ENCODE assay signal across 19 cellular contexts in genomic region chr20:49751397-49751735, GRCh38. TPM values are rescaled to one million over a fixed set of nuclear protein-coding genes. Genes with fewer than 3 reads are reported as not detected.
DNase-seq lines count a peak whose midpoint lies in the region; ATAC-seq and TF ChIP-seq lines count a peak whose summit lies in the region.
"Had no signal": no experiment of that assay in that cellular context is flagged by ENCODE, and none has a peak within 500 bp of the region (broad histone marks: within the 10 kb centered on the region; RNA-seq: fewer than 3 reads in every experiment).

No MANE protein-coding gene starts in this region.

- H3F3A ChIP-seq in neural progenitor cell (ENCODE audit: low read depth): peaks cover 6% of the 10 kb centered on the region

- H4K20me1 ChIP-seq in BLaER1 (no peaks in the 10 kb centered on the region), neural progenitor cell (ENCODE audit: low read depth) (no peaks in the 10 kb centered on the region)

- TF ChIP-seq CTCF in ovary (IDR thresholded peaks at IDR 0.05): no peak
- TF ChIP-seq CTCF in neural progenitor cell (IDR thresholded peaks at IDR 0.05): no peak
- TF ChIP-seq CTCF in GM10266 (IDR thresholded peaks at IDR 0.05; ENCODE audit: control insufficient read depth, insufficient read depth, low read depth, missing control alignments): no peak

- no peak overlapping the region for H3K4me3 Mint-ChIP-seq in activated T-helper 17 cell treated with anti-CD3 and anti-CD28 coated beads, Interleukin-2, amount 50 U/mL, for 72 hours
- H3K4me3 Mint-ChIP-seq in neural progenitor cell: no peak overlapping the region
- H3K4me3 Mint-ChIP-seq: activated CD8-positive, alpha-beta T cell treated with anti-CD3 and anti-CD28 coated beads for 36 hours; nephron progenitor cell had no signal

- no peaks in the 10 kb centered on the region for H3K9me3 Mint-ChIP-seq in activated T-helper 17 cell treated with anti-CD3 and anti-CD28 coated beads, Interleukin-2, amount 50 U/mL, for 72 hours
- H3K9me3 Mint-ChIP-seq in neural progenitor cell: no peaks in the 10 kb centered on the region
- H3K9me3 Mint-ChIP-seq: activated CD8-positive, alpha-beta T cell treated with anti-CD3 and anti-CD28 coated beads for 36 hours; nephron progenitor cell had no signal

- H3K4me1 ChIP-seq in BLaER1 (peaks cover 25% of the 10 kb centered on the region), ovary (ENCODE audit: insufficient read depth) (peaks cover 7% of the 10 kb centered on the region), neural progenitor cell (peaks cover 6% of the 10 kb centered on the region)

- intact Hi-C loops in ovary (cut with DNase I): no loop called here

- peaks cover 11% of the 10 kb centered on the region for H3K27me3 Mint-ChIP-seq in activated T-helper 17 cell treated with anti-CD3 and anti-CD28 coated beads, Interleukin-2, amount 50 U/mL, for 72 hours
- H3K27me3 Mint-ChIP-seq in neural progenitor cell (ENCODE audit: insufficient read depth, low read depth): peaks cover 3% of the 10 kb centered on the region

- no peaks in the 10 kb centered on the region for H3K36me3 Mint-ChIP-seq in activated T-helper 17 cell treated with anti-CD3 and anti-CD28 coated beads, Interleukin-2, amount 50 U/mL, for 72 hours (ENCODE audit: low read depth)
- H3K36me3 Mint-ChIP-seq in neural progenitor cell: no peaks in the 10 kb centered on the region

- H3K36me3 ChIP-seq in BLaER1 (no peaks in the 10 kb centered on the region), ovary (no peaks in the 10 kb centered on the region), neural progenitor cell (no peaks in the 10 kb centered on the region)
- H3K36me3 ChIP-seq: BE2C, esophagus squamous epithelium, upper lobe of right lung had no signal

- no peak for TF ChIP-seq EP300 in ovary (IDR thresholded peaks at IDR 0.05)

- H3K4me2 ChIP-seq in BLaER1: peak overlapping the region; percentile 21
- H3K4me2 ChIP-seq in neural progenitor cell: no peak overlapping the region
- H3K4me2 ChIP-seq: A549 had no signal

- 14 to 17% (median 15%) methylated on average over 3 of the region's 3 CpGs for WGBS in ovary, 3 donors

- H3K79me2 ChIP-seq in neural progenitor cell (ENCODE audit: low read depth): no peaks in the 10 kb centered on the region

- TF ChIP-seq POLR2A in ovary (IDR thresholded peaks at IDR 0.05): no peak

- H3K9me3 ChIP-seq in BLaER1 (no peaks in the 10 kb centered on the region), ovary (no peaks in the 10 kb centered on the region), neural progenitor cell (ENCODE audit: low read depth) (no peaks in the 10 kb centered on the region)
- H3K9me3 ChIP-seq: A549, BE2C, esophagus squamous epithelium, mucosa of descending colon, upper lobe of right lung had no signal

- no peaks in the 10 kb centered on the region for H3K4me1 Mint-ChIP-seq in activated T-helper 17 cell treated with anti-CD3 and anti-CD28 coated beads, Interleukin-2, amount 50 U/mL, for 72 hours
- peaks cover 5% of the 10 kb centered on the region for H3K4me1 Mint-ChIP-seq in neural progenitor cell

- peak overlapping the region; percentile 2 for H3K27ac Mint-ChIP-seq in activated T-helper 17 cell treated with anti-CD3 and anti-CD28 coated beads, Interleukin-2, amount 50 U/mL, for 72 hours
- no peak overlapping the region for H3K27ac Mint-ChIP-seq in neural progenitor cell

- H3K27ac ChIP-seq in BLaER1 (no peak overlapping the region), ovary (no peak overlapping the region), neural progenitor cell (no peak overlapping the region)

- H2AFZ ChIP-seq in neural progenitor cell (replicated peaks): no peak overlapping the region

- H3K27me3 ChIP-seq in BLaER1: no peaks in the 10 kb centered on the region
- H3K27me3 ChIP-seq in ovary: no peaks in the 10 kb centered on the region
- no peaks in the 10 kb centered on the region for H3K27me3 ChIP-seq in neural progenitor cell
- H3K27me3 ChIP-seq: BE2C, esophagus squamous epithelium, upper lobe of right lung had no signal

- H3K9ac ChIP-seq in BLaER1 (no peak overlapping the region), neural progenitor cell (no peak overlapping the region)

- H3K4me3 ChIP-seq in BLaER1: no peak overlapping the region
- H3K4me3 ChIP-seq in ovary: no peak overlapping the region
- H3K4me3 ChIP-seq in neural progenitor cell: no peak overlapping the region
- H3K4me3 ChIP-seq: A549, esophagus squamous epithelium, mucosa of descending colon, upper lobe of right lung had no signal

- peak; percentile 8 for ATAC-seq in HG02973 (IDR thresholded peaks at IDR 0.05; ENCODE audit: unreplicated experiment)
- ATAC-seq in activated T-helper 17 cell treated with anti-CD3 and anti-CD28 coated beads, Interleukin-2, amount 50 U/mL, for 72 hours (replicated peaks): no peak

- DNase-seq in ovary (peak in 3 of 5 donors; percentile 33 to 64 (median 34)), neural progenitor cell (ENCODE audit: low spot score) (no peak), medulla oblongata (ENCODE audit: extremely low spot score) (no peak), GM10266 (ENCODE audit: extremely low spot score) (no peak)
- no peak for DNase-seq in stimulated activated CD4-positive, alpha-beta T cell treated with anti-CD3 and anti-CD28 coated beads, Interleukin-4, amount 100 ng/mL, for 1 hour
- DNase-seq: activated T-cell treated with anti-CD3 and anti-CD28 coated beads, Interleukin-2, amount 50 U/mL, for 1 hour; BE2C; esophagus squamous epithelium; KG1; mucosa of descending colon; NCI-H1694; NCI-H510A treated with DMSO at 0.1 percent for 48 hours; nephron progenitor cell; upper lobe of right lung had no signal

RNA-seq across cellular contexts. Expression of gene B4GALT5, which starts 37.7 kb away (rescaled TPM):
- total RNA-seq in activated T-helper 17 cell treated with anti-CD3 and anti-CD28 coated beads, Interleukin-2, amount 50 U/mL, for 72 hours: 10 to 100 TPM; 19.5 to 25.8 TPM
- total RNA-seq in ovary (10 to 100 TPM; 19.0 to 53.6 (median 37.7) TPM), neural progenitor cell (ENCODE audit: low replicate concordance) (45.4 and 60.1 TPM in 2 replicates)
- 10 to 100 TPM; 22.2 to 50.9 TPM for polyA plus RNA-seq in ovary

Comparison
In these comparisons a context has a peak if more than half of its experiments do, and no peak if none do; other contexts are left out.
1. DNase-seq: peak in ovary (3 of 5); none in stimulated activated CD4-positive, alpha-beta T cell treated with anti-CD3 and anti-CD28 coated beads, Interleukin-4, amount 100 ng/mL, for 1 hour (single experiment), neural progenitor cell (single experiment), medulla oblongata (single experiment) and GM10266 (single experiment).